Comparison of ENCODE assay signal across 26 cellular contexts in genomic region chr9:84673806-84674205, GRCh38. TPM values are rescaled to one million over a fixed set of nuclear protein-coding genes. Genes with fewer than 3 reads are reported as not detected.
"Had no signal": no experiment of that assay in that cellular context is flagged by ENCODE, and none has a peak within 500 bp of the region (broad histone marks: within the 10 kb centered on the region; RNA-seq: fewer than 3 reads in every experiment).

No MANE protein-coding gene starts in this region.

- H3K4me3 ChIP-seq: esophagus muscularis mucosa, left lung, mucosa of descending colon had no signal

- H3K4me1 ChIP-seq: foreskin keratinocyte had no signal

- FAIRE-seq: astrocyte had no signal

- ATAC-seq: foreskin keratinocyte; heart right ventricle; left lung; lower lobe of right lung; mucosa of descending colon; natural killer cell treated with Interleukin-12 subunit alpha and Interleukin-12 subunit beta and Interleukin-15 and Interleukin-18, amount 100 ng/mL, for 72 hours; right cardiac atrium had no signal

- H3K9me3 Mint-ChIP-seq: activated naive CD4-positive, alpha-beta T cell treated with anti-CD3 and anti-CD28 coated beads, Interleukin-2, amount 10 ng/mL, durations not matched to agents 7 days and 5 days; activated T-helper 1 cell treated with anti-CD3 and anti-CD28 coated beads, Interleukin-12 subunit alpha, Interleukin-12 subunit beta, Interleukin-2, Interleukin-4 antibody, amounts not matched to agents 30 ng/mL and 10 ng/mL and 1 ng/mL, durations not matched to agents 14 hours and 24 hours and 36 hours; central memory CD8-positive, alpha-beta T cell; natural killer cell treated with Interleukin-12 subunit alpha and Interleukin-12 subunit beta and Interleukin-15 and Interleukin-18, amount 100 ng/mL, for 72 hours had no signal

- H3K4me3 Mint-ChIP-seq: activated naive CD4-positive, alpha-beta T cell treated with anti-CD3 and anti-CD28 coated beads, Interleukin-2, amount 10 ng/mL, durations not matched to agents 7 days and 5 days; activated T-helper 1 cell treated with anti-CD3 and anti-CD28 coated beads, Interleukin-12 subunit alpha, Interleukin-12 subunit beta, Interleukin-2, Interleukin-4 antibody, amounts not matched to agents 30 ng/mL and 10 ng/mL and 1 ng/mL, durations not matched to agents 14 hours and 24 hours and 36 hours; central memory CD8-positive, alpha-beta T cell; natural killer cell treated with Interleukin-12 subunit alpha and Interleukin-12 subunit beta and Interleukin-15 and Interleukin-18, amount 100 ng/mL, for 72 hours had no signal

- H3K4me1 Mint-ChIP-seq: central memory CD8-positive, alpha-beta T cell had no signal

- H3K36me3 ChIP-seq: esophagus muscularis mucosa, heart right ventricle, left lung, lower lobe of right lung, spleen had no signal

- H3K9me3 ChIP-seq: esophagus muscularis mucosa, heart right ventricle, left lung, lower lobe of right lung, mucosa of descending colon, spleen had no signal

- H3K27ac ChIP-seq: esophagus muscularis mucosa, foreskin keratinocyte, heart right ventricle, left lung, lower lobe of right lung, spleen had no signal

- H3K36me3 Mint-ChIP-seq: activated naive CD4-positive, alpha-beta T cell treated with anti-CD3 and anti-CD28 coated beads, Interleukin-2, amount 10 ng/mL, durations not matched to agents 7 days and 5 days; natural killer cell treated with Interleukin-12 subunit alpha and Interleukin-12 subunit beta and Interleukin-15 and Interleukin-18, amount 100 ng/mL, for 72 hours had no signal

- DNase-seq: activated CD4-positive, alpha-beta T cell treated with anti-CD3 and anti-CD28 coated beads for 4 hours; activated CD4-positive, alpha-beta T cell treated with anti-CD3 and anti-CD28 coated beads, Interleukin-2, amount 50 U/mL, for 4 hours; activated CD8-positive, alpha-beta memory T cell treated with anti-CD3 and anti-CD28 coated beads, Interleukin-2, amount 50 U/mL, for 4 hours; activated gamma-delta T cell; activated naive CD4-positive, alpha-beta T cell treated with anti-CD3 and anti-CD28 coated beads, Interleukin-2, amount 10 ng/mL, durations not matched to agents 7 days and 5 days; activated T-cell treated with anti-CD3 and anti-CD28 coated beads, Interleukin-2, amount 50 U/mL, for 1 hour; amniotic stem cell; foreskin keratinocyte; heart right ventricle; kidney glomerular epithelial cell; left lung; lower lobe of right lung; mesendoderm; mucosa of descending colon; occipital lobe; posterior cingulate gyrus; right cardiac atrium; spleen; stimulated activated naive CD4-positive, alpha-beta T cell; T-helper 1 cell had no signal

- H3K27ac Mint-ChIP-seq: activated naive CD4-positive, alpha-beta T cell treated with anti-CD3 and anti-CD28 coated beads, Interleukin-2, amount 10 ng/mL, durations not matched to agents 7 days and 5 days; activated T-helper 1 cell treated with anti-CD3 and anti-CD28 coated beads, Interleukin-12 subunit alpha, Interleukin-12 subunit beta, Interleukin-2, Interleukin-4 antibody, amounts not matched to agents 30 ng/mL and 10 ng/mL and 1 ng/mL, durations not matched to agents 14 hours and 24 hours and 36 hours; natural killer cell treated with Interleukin-12 subunit alpha and Interleukin-12 subunit beta and Interleukin-15 and Interleukin-18, amount 100 ng/mL, for 72 hours had no signal

RNA-seq across cellular contexts. Expression of gene NTRK2, which starts 4.3 kb away (rescaled TPM):
- total RNA-seq: myocyte had no signal
